ENCODE assay signal across 13 cellular contexts in the genomic region with DNA sequence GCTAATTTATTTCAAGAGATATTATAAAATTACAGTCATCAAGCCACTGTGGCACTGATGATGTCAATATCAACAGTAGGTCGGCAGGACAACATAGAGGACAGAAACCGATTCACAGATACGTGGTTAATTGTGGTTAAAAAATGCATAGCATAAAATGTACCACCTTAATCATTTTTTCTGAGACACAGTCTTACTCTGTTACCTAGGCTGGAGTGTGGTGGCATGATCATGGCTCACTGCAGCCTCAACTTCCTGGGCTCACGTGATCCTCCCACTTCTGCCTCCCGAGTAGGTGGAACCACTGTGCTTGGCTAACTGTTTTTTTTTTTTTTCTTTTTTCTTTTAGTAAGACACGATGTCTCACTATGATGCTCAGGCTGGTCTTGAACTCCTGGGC. TPM values are rescaled to one million over a fixed set of nuclear protein-coding genes. Genes with fewer than 3 reads are reported as not detected.
"Had no signal": no experiment of that assay in that cellular context is flagged by ENCODE, and none has a peak within 500 bp of the region (broad histone marks: within the 10 kb centered on the region; RNA-seq: fewer than 3 reads in every experiment).

No MANE protein-coding gene starts in this region.

- H3K27ac Mint-ChIP-seq: naive thymus-derived CD8-positive, alpha-beta T cell had no signal

- H3K4me3 ChIP-seq: adrenal gland, skin epidermis, stomach, thoracic aorta had no signal

- H3K27ac ChIP-seq: adrenal gland, skin epidermis, stomach, thoracic aorta had no signal

- ATAC-seq: left colon; naive thymus-derived CD8-positive, alpha-beta T cell had no signal

- H3K9me3 ChIP-seq: adrenal gland had no signal

- DNase-seq: activated CD4-positive, CD25-positive, alpha-beta regulatory T cell treated with anti-CD3 and anti-CD28 coated beads, Interleukin-2, amount 50 U/mL, for 72 hours; activated gamma-delta T cell treated with Interleukin-2 at 50 U/mL for 16 hours; foreskin melanocyte; head of caudate nucleus; left colon; naive thymus-derived CD8-positive, alpha-beta T cell; posterior cingulate gyrus; SHP77 treated with DMSO at 0.1 percent for 48 hours; stomach had no signal

- H3K36me3 ChIP-seq: adrenal gland, stomach, thoracic aorta had no signal

- H3K4me3 Mint-ChIP-seq: naive thymus-derived CD8-positive, alpha-beta T cell had no signal

RNA-seq across cellular contexts. Expression of a gene that starts 59.3 kb away (rescaled TPM):
- total RNA-seq: T-helper 2 cell treated with Interferon-gamma antibody and Interleukin-4, amounts not matched to agents 100 ng/mL and 5 ng/mL, for 36 hours had no signal
- polyA plus RNA-seq: naive thymus-derived CD8-positive, alpha-beta T cell had no signal
